ENCODE assay signal across 8 cellular contexts in genomic region chr4:70992354-70992753, GRCh38. TPM values are rescaled to one million over a fixed set of nuclear protein-coding genes. Genes with fewer than 3 reads are reported as not detected.
DNase-seq lines count a peak whose midpoint lies in the region; ATAC-seq and TF ChIP-seq lines count a peak whose summit lies in the region.

No MANE protein-coding gene starts in this region.

- no peaks in the 10 kb centered on the region for H3K27me3 ChIP-seq in subcutaneous abdominal adipose tissue (ENCODE audit: control insufficient read depth in 5 of 5, insufficient read depth in 4 of 5, low read length in 5 of 5)

- POLR2A ChIA-PET in RWPE1 (lab: Yijun Ruan, JAX; ENCODE audit: low non-redundant PET): no interaction called here

- H3K27ac ChIP-seq in RWPE1: peak overlapping the region; percentile 94
- no peak overlapping the region for H3K27ac ChIP-seq in subcutaneous abdominal adipose tissue (ENCODE audit: low read depth, low read length)

- no peak for ATAC-seq in activated CD8-positive, alpha-beta memory T cell treated with anti-CD3 and anti-CD28 coated beads, Interleukin-2, amount 10 ng/mL, durations not matched to agents 7 days and 5 days
- no peak for ATAC-seq in HG03025 (IDR thresholded peaks at IDR 0.05; ENCODE audit: low FRiP score, unreplicated experiment)

- H3K4me3 ChIP-seq in fibroblast of villous mesenchyme (ENCODE audit: low read depth, low read length): peak overlapping the region; percentile 91
- H3K4me3 ChIP-seq in subcutaneous abdominal adipose tissue (ENCODE audit: low read depth in 1 of 5, low read length in 5 of 5): peak overlapping the region in 4 of 5 donors; percentile 81 to 98 (median 95)

- peaks cover 28% of the 10 kb centered on the region for H3K36me3 Mint-ChIP-seq in activated CD8-positive, alpha-beta memory T cell treated with anti-CD3 and anti-CD28 coated beads, Interleukin-2, amount 10 ng/mL, durations not matched to agents 7 days and 5 days

- peak overlapping the region in 1 of 5 donors; percentile 88 for H3K9ac ChIP-seq in subcutaneous abdominal adipose tissue (ENCODE audit: low read length in 5 of 5)

- H3K4me1 ChIP-seq in subcutaneous abdominal adipose tissue (ENCODE audit: control insufficient read depth in 5 of 5, insufficient read depth in 5 of 5, low read length in 5 of 5): peaks cover 4 to 37% (median 21%) of the 10 kb centered on the region in 5 donors

- H3K4me1 Mint-ChIP-seq in activated CD8-positive, alpha-beta memory T cell treated with anti-CD3 and anti-CD28 coated beads, Interleukin-2, amount 10 ng/mL, durations not matched to agents 7 days and 5 days: peaks cover 29% of the 10 kb centered on the region

- H3K36me3 ChIP-seq in subcutaneous abdominal adipose tissue (ENCODE audit: control insufficient read depth in 5 of 5, insufficient read depth in 5 of 5, low read length in 5 of 5): no peaks in the 10 kb centered on the region

- DNase-seq in activated CD8-positive, alpha-beta memory T cell treated with anti-CD3 and anti-CD28 coated beads, Interleukin-2, amount 10 ng/mL, durations not matched to agents 7 days and 5 days: no peak
- DNase-seq in activated CD8-positive, alpha-beta memory T cell treated with anti-CD3 and anti-CD28 coated beads for 24 hours: no peak
- peak; percentile 23 for DNase-seq in RWPE1 (ENCODE audit: low spot score)
- no peak for DNase-seq in fibroblast of villous mesenchyme (ENCODE audit: low read depth)
- DNase-seq in AG08395 (ENCODE audit: low spot score): no peak
- DNase-seq in HPDE6-E6E7 (ENCODE audit: extremely low spot score): no peak

- H3K27me3 Mint-ChIP-seq in activated CD8-positive, alpha-beta memory T cell treated with anti-CD3 and anti-CD28 coated beads, Interleukin-2, amount 10 ng/mL, durations not matched to agents 7 days and 5 days: no peaks in the 10 kb centered on the region

- CTCF ChIA-PET in activated CD8-positive, alpha-beta memory T cell treated with anti-CD3 and anti-CD28 coated beads, Interleukin-2, amount 10 ng/mL, durations not matched to agents 7 days and 5 days (lab: Charles Lee): interaction anchor here (0.6 to 8.7 kb wide), 2 partner anchors 14 to 88 kb away, joined by 3 to 113 read pairs; no protein-coding TSS in a partner anchor
- CTCF ChIA-PET in RWPE1 (lab: Yijun Ruan, JAX): no interaction called here

- TF ChIP-seq CTCF in RWPE1 (conservative IDR thresholded peaks at IDR 0.05; ENCODE audit: low read depth) (no peak), fibroblast of villous mesenchyme (IDR thresholded peaks at IDR 0.05; ENCODE audit: insufficient read depth, low read depth, low read length) (no peak)

- no peaks in the 10 kb centered on the region for H3K9me3 Mint-ChIP-seq in activated CD8-positive, alpha-beta memory T cell treated with anti-CD3 and anti-CD28 coated beads, Interleukin-2, amount 10 ng/mL, durations not matched to agents 7 days and 5 days (ENCODE audit: low read depth)

- H3K9me3 ChIP-seq in subcutaneous abdominal adipose tissue (ENCODE audit: control insufficient read depth in 5 of 5, low read length in 5 of 5): no peaks in the 10 kb centered on the region

- H3K27ac Mint-ChIP-seq in activated CD8-positive, alpha-beta memory T cell treated with anti-CD3 and anti-CD28 coated beads, Interleukin-2, amount 10 ng/mL, durations not matched to agents 7 days and 5 days: peak overlapping the region; percentile 81

- H3K4me3 Mint-ChIP-seq in activated CD8-positive, alpha-beta memory T cell treated with anti-CD3 and anti-CD28 coated beads, Interleukin-2, amount 10 ng/mL, durations not matched to agents 7 days and 5 days: peak overlapping the region; percentile 92

RNA-seq across cellular contexts. Expression of gene DCK, which starts 1.1 kb away (rescaled TPM):
- 10 to 100 TPM; 60.0 to 70.7 TPM for total RNA-seq in activated CD8-positive, alpha-beta memory T cell treated with anti-CD3 and anti-CD28 coated beads, Interleukin-2, amount 10 ng/mL, durations not matched to agents 7 days and 5 days
- total RNA-seq in fibroblast of villous mesenchyme: 18.4 and 23.7 TPM in 2 replicates
